Comparison of ENCODE assay signal across 1 cellular context in the genomic region with DNA sequence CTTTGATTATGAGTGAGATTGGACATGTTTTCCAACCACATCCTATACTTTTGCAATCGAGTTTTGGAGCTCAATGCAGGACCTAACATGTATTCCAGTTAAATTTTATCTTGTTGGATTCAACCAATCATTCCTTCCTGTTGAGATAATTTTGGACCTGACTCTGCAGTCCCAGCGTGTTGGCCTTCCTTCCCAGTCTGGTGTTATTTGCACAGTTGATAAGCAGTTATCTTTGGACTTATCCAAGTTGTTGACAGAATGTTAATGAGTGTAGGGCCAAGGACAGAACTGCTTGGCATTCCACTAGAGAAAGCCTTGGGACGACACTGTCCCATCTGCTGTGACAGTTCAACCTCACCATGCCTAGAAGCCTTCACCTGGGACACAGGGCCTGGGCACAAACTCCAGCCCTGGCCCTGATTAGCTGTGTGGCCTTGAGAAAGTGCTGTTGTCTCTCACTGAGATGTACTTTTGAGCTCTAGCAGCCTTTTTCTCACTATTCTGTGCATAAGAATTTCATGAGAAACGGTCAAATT.
A peak's percentile ranks its signal among the peaks of the same experiment; 100 is the strongest.
TF ChIP-seq lines count a peak whose summit lies in the region.

No MANE protein-coding gene starts in this region.

TF ChIP-seq in HepG2, 621 proteins besides CTCF, POLR2A, EP300 and RAD21 (continued from another document and continues in another):
- TF ChIP-seq RARA (CRISPR knock-in tag; IDR thresholded peaks at IDR 0.05): peak; percentile 95
- peak; percentile 54; the same call in 1 of the 2 replicates for TF ChIP-seq TCF7 (IDR thresholded peaks at IDR 0.05; ENCODE audit: low read depth)
- no peak for TF ChIP-seq ZNF460 (CRISPR knock-in tag; IDR thresholded peaks at IDR 0.05; ENCODE audit: borderline replicate concordance)
- TF ChIP-seq, protein P1, sequence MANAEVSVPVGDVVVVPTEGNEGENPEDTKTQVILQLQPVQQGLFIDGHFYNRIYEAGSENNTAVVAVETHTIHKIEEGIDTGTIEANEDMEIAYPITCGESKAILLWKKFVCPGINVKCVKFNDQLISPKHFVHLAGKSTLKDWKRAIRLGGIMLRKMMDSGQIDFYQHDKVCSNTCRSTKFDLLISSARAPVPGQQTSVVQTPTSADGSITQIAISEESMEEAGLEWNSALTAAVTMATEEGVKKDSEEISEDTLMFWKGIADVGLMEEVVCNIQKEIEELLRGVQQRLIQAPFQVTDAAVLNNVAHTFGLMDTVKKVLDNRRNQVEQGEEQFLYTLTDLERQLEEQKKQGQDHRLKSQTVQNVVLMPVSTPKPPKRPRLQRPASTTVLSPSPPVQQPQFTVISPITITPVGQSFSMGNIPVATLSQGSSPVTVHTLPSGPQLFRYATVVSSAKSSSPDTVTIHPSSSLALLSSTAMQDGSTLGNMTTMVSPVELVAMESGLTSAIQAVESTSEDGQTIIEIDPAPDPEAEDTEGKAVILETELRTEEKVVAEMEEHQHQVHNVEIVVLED (CRISPR knock-in tag; IDR thresholded peaks at IDR 0.05; ENCODE audit: borderline replicate concordance): peak; percentile 29; the same call in 1 of the 2 replicates
- no peak for TF ChIP-seq ESRRA (CRISPR knock-in tag; IDR thresholded peaks at IDR 0.05; ENCODE audit: low read depth)
- peak; percentile 70; the same call in 1 of the 2 replicates for TF ChIP-seq THAP11 (CRISPR knock-in tag; IDR thresholded peaks at IDR 0.05)
- peak; percentile 85 for TF ChIP-seq TBX2 (CRISPR knock-in tag; IDR thresholded peaks at IDR 0.05; ENCODE audit: borderline replicate concordance)
- no peak for TF ChIP-seq ZKSCAN1 (IDR thresholded peaks at IDR 0.05; ENCODE audit: low read length)
- no peak for TF ChIP-seq ZNF839 (CRISPR knock-in tag; IDR thresholded peaks at IDR 0.05; ENCODE audit: borderline replicate concordance)
- no peak for TF ChIP-seq HNRNPK (IDR thresholded peaks at IDR 0.05; ENCODE audit: low read depth, low read length, poor library complexity, severe bottlenecking)
- no peak for TF ChIP-seq ZBTB42 (CRISPR knock-in tag; IDR thresholded peaks at IDR 0.05)
- no peak for TF ChIP-seq CBX2 (IDR thresholded peaks at IDR 0.05; ENCODE audit: low read depth, low read length)
- TF ChIP-seq CBX2 (CRISPR knock-in tag; IDR thresholded peaks at IDR 0.05; ENCODE audit: low read depth): no peak
- TF ChIP-seq JUNB (CRISPR knock-in tag; IDR thresholded peaks at IDR 0.05; ENCODE audit: borderline replicate concordance): no peak
- no peak for TF ChIP-seq CCAR2 (optimal IDR thresholded peaks at IDR 0.05; ENCODE audit: low read depth, low read length)
- TF ChIP-seq, protein P2, sequence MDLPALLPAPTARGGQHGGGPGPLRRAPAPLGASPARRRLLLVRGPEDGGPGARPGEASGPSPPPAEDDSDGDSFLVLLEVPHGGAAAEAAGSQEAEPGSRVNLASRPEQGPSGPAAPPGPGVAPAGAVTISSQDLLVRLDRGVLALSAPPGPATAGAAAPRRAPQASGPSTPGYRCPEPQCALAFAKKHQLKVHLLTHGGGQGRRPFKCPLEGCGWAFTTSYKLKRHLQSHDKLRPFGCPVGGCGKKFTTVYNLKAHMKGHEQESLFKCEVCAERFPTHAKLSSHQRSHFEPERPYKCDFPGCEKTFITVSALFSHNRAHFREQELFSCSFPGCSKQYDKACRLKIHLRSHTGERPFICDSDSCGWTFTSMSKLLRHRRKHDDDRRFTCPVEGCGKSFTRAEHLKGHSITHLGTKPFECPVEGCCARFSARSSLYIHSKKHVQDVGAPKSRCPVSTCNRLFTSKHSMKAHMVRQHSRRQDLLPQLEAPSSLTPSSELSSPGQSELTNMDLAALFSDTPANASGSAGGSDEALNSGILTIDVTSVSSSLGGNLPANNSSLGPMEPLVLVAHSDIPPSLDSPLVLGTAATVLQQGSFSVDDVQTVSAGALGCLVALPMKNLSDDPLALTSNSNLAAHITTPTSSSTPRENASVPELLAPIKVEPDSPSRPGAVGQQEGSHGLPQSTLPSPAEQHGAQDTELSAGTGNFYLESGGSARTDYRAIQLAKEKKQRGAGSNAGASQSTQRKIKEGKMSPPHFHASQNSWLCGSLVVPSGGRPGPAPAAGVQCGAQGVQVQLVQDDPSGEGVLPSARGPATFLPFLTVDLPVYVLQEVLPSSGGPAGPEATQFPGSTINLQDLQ (CRISPR knock-in tag; IDR thresholded peaks at IDR 0.05): no peak
- TF ChIP-seq, protein P3, sequence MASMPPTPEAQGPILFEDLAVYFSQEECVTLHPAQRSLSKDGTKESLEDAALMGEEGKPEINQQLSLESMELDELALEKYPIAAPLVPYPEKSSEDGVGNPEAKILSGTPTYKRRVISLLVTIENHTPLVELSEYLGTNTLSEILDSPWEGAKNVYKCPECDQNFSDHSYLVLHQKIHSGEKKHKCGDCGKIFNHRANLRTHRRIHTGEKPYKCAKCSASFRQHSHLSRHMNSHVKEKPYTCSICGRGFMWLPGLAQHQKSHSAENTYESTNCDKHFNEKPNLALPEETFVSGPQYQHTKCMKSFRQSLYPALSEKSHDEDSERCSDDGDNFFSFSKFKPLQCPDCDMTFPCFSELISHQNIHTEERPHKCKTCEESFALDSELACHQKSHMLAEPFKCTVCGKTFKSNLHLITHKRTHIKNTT (CRISPR knock-in tag; IDR thresholded peaks at IDR 0.05): no peak
- no peak for TF ChIP-seq ZFAT (CRISPR knock-in tag; conservative IDR thresholded peaks at IDR 0.05)
- TF ChIP-seq MTA3 (CRISPR knock-in tag; IDR thresholded peaks at IDR 0.05): no peak
- TF ChIP-seq SNAI1 (CRISPR knock-in tag; IDR thresholded peaks at IDR 0.05; ENCODE audit: borderline replicate concordance): no peak; the same call in 1 of the 2 replicates
- TF ChIP-seq FOXA1 (IDR thresholded peaks at IDR 0.05): peak; percentile 86
- peak; percentile 99 for TF ChIP-seq FOXA1 (CRISPR knock-in tag; IDR thresholded peaks at IDR 0.05)
- peak; percentile 79 for TF ChIP-seq ELF3 (CRISPR knock-in tag; IDR thresholded peaks at IDR 0.05)
- TF ChIP-seq FOSL1 (CRISPR knock-in tag; IDR thresholded peaks at IDR 0.05; ENCODE audit: borderline replicate concordance): peak; percentile 23; the same call in 1 of the 2 replicates
- no peak for TF ChIP-seq ARNT (IDR thresholded peaks at IDR 0.05)
- no peak for TF ChIP-seq ZNF652 (CRISPR knock-in tag; IDR thresholded peaks at IDR 0.05; ENCODE audit: borderline replicate concordance, low read depth)
- TF ChIP-seq TCF7L2 (IDR thresholded peaks at IDR 0.05; ENCODE audit: low read depth, low read length): no peak
- no peak for TF ChIP-seq ZNF274 (CRISPR knock-in tag; IDR thresholded peaks at IDR 0.05)
- TF ChIP-seq MLLT10 (CRISPR knock-in tag; IDR thresholded peaks at IDR 0.05): no peak
- TF ChIP-seq SKI (IDR thresholded peaks at IDR 0.05; ENCODE audit: partially characterized antibody): peak; percentile 67
- TF ChIP-seq ZNF616 (CRISPR knock-in tag; IDR thresholded peaks at IDR 0.05; ENCODE audit: low read depth): no peak
- peak; percentile 99 for TF ChIP-seq HDAC2 (CRISPR knock-in tag; IDR thresholded peaks at IDR 0.05)
- TF ChIP-seq TMF1 (CRISPR knock-in tag; IDR thresholded peaks at IDR 0.05; ENCODE audit: low read depth): no peak
- TF ChIP-seq GATA4 (IDR thresholded peaks at IDR 0.05; ENCODE audit: borderline replicate concordance, low read depth): peak; percentile 98
- TF ChIP-seq, protein P4, sequence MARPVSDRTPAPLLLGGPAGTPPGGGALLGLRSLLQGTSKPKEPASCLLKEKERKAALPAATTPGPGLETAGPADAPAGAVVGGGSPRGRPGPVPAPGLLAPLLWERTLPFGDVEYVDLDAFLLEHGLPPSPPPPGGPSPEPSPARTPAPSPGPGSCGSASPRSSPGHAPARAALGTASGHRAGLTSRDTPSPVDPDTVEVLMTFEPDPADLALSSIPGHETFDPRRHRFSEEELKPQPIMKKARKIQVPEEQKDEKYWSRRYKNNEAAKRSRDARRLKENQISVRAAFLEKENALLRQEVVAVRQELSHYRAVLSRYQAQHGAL (CRISPR knock-in tag; IDR thresholded peaks at IDR 0.05; ENCODE audit: not compliant biosample characterization): no peak
- peak; percentile 80 for TF ChIP-seq ZMYM4 (CRISPR knock-in tag; IDR thresholded peaks at IDR 0.05)
- TF ChIP-seq, protein P5, sequence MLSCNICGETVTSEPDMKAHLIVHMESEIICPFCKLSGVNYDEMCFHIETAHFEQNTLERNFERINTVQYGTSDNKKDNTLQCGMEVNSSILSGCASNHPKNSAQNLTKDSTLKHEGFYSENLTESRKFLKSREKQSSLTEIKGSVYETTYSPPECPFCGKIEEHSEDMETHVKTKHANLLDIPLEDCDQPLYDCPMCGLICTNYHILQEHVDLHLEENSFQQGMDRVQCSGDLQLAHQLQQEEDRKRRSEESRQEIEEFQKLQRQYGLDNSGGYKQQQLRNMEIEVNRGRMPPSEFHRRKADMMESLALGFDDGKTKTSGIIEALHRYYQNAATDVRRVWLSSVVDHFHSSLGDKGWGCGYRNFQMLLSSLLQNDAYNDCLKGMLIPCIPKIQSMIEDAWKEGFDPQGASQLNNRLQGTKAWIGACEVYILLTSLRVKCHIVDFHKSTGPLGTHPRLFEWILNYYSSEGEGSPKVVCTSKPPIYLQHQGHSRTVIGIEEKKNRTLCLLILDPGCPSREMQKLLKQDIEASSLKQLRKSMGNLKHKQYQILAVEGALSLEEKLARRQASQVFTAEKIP (CRISPR knock-in tag; IDR thresholded peaks at IDR 0.05; ENCODE audit: borderline replicate concordance): no peak
- TF ChIP-seq, protein P6, sequence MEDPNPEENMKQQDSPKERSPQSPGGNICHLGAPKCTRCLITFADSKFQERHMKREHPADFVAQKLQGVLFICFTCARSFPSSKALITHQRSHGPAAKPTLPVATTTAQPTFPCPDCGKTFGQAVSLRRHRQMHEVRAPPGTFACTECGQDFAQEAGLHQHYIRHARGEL (CRISPR knock-in tag; IDR thresholded peaks at IDR 0.05): no peak
- TF ChIP-seq POLR2AphosphoS5 (IDR thresholded peaks at IDR 0.05; ENCODE audit: low read depth, low read length): peak; percentile 31; the same call in 1 of the 2 replicates
- TF ChIP-seq ASH2L (IDR thresholded peaks at IDR 0.05; ENCODE audit: insufficient read length, low read depth, low read length): peak; percentile 78
- TF ChIP-seq, protein P7, sequence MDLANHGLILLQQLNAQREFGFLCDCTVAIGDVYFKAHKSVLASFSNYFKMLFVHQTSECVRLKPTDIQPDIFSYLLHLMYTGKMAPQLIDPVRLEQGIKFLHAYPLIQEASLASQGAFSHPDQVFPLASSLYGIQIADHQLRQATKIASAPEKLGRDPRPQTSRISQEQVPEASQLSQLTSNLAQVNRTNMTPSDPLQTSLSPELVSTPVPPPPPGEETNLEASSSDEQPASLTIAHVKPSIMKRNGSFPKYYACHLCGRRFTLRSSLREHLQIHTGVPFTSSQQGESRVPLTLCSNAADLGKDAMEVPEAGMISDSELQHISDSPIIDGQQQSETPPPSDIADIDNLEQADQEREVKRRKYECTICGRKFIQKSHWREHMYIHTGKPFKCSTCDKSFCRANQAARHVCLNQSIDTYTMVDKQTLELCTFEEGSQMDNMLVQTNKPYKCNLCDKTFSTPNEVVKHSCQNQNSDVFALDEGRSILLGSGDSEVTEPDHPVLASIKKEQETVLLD (CRISPR knock-in tag; IDR thresholded peaks at IDR 0.05; ENCODE audit: low read depth): no peak
- TF ChIP-seq ZNF225 (CRISPR knock-in tag; IDR thresholded peaks at IDR 0.05): no peak
- TF ChIP-seq, protein P8, sequence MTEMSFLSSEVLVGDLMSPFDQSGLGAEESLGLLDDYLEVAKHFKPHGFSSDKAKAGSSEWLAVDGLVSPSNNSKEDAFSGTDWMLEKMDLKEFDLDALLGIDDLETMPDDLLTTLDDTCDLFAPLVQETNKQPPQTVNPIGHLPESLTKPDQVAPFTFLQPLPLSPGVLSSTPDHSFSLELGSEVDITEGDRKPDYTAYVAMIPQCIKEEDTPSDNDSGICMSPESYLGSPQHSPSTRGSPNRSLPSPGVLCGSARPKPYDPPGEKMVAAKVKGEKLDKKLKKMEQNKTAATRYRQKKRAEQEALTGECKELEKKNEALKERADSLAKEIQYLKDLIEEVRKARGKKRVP (CRISPR knock-in tag; IDR thresholded peaks at IDR 0.05): 0 out of 4 replicates have a peak, but pooled peaks of 1 of the 2 experiments have one; percentile 15
- TF ChIP-seq, protein P9, sequence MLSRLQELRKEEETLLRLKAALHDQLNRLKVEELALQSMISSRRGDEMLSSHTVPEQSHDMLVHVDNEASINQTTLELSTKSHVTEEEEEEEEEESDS (CRISPR knock-in tag; IDR thresholded peaks at IDR 0.05; ENCODE audit: borderline replicate concordance): no peak
- TF ChIP-seq ZNF124 (CRISPR knock-in tag; IDR thresholded peaks at IDR 0.05): no peak
- TF ChIP-seq HDAC1 (CRISPR knock-in tag; IDR thresholded peaks at IDR 0.05): peak; percentile 93
- no peak for TF ChIP-seq ZNF329 (CRISPR knock-in tag; IDR thresholded peaks at IDR 0.05; ENCODE audit: low read depth)
- peak; percentile 60; the same call in 1 of the 2 replicates for TF ChIP-seq KDM4B (CRISPR knock-in tag; IDR thresholded peaks at IDR 0.05)
- no peak for TF ChIP-seq SMARCE1 (IDR thresholded peaks at IDR 0.05; ENCODE audit: borderline replicate concordance)
- TF ChIP-seq ZNF468 (CRISPR knock-in tag; IDR thresholded peaks at IDR 0.05): no peak
- TF ChIP-seq SRSF9 (IDR thresholded peaks at IDR 0.05; ENCODE audit: borderline replicate concordance, insufficient read depth, low read depth, low read length, poor library complexity, severe bottlenecking): no peak
- TF ChIP-seq ARNT2 (CRISPR knock-in tag; IDR thresholded peaks at IDR 0.05; ENCODE audit: low read depth): no peak
- no peak for TF ChIP-seq ZNF33A (CRISPR knock-in tag; IDR thresholded peaks at IDR 0.05; ENCODE audit: borderline replicate concordance)
- TF ChIP-seq, protein P10, sequence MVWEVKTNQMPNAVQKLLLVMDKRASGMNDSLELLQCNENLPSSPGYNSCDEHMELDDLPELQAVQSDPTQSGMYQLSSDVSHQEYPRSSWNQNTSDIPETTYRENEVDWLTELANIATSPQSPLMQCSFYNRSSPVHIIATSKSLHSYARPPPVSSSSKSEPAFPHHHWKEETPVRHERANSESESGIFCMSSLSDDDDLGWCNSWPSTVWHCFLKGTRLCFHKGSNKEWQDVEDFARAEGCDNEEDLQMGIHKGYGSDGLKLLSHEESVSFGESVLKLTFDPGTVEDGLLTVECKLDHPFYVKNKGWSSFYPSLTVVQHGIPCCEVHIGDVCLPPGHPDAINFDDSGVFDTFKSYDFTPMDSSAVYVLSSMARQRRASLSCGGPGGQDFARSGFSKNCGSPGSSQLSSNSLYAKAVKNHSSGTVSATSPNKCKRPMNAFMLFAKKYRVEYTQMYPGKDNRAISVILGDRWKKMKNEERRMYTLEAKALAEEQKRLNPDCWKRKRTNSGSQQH (CRISPR knock-in tag; IDR thresholded peaks at IDR 0.05; ENCODE audit: low read depth): no peak
- no peak for TF ChIP-seq ZSCAN12 (CRISPR knock-in tag; IDR thresholded peaks at IDR 0.05)
- no peak for TF ChIP-seq ZNF605 (CRISPR knock-in tag; IDR thresholded peaks at IDR 0.05)
- no peak for TF ChIP-seq ZNF749 (CRISPR knock-in tag; IDR thresholded peaks at IDR 0.05; ENCODE audit: borderline replicate concordance)
- TF ChIP-seq NCOA5 (CRISPR knock-in tag; IDR thresholded peaks at IDR 0.05): no peak
- no peak for TF ChIP-seq ZNF598 (CRISPR knock-in tag; IDR thresholded peaks at IDR 0.05; ENCODE audit: borderline replicate concordance)
